ENCODE assay signal across 23 cellular contexts in the genomic region with DNA sequence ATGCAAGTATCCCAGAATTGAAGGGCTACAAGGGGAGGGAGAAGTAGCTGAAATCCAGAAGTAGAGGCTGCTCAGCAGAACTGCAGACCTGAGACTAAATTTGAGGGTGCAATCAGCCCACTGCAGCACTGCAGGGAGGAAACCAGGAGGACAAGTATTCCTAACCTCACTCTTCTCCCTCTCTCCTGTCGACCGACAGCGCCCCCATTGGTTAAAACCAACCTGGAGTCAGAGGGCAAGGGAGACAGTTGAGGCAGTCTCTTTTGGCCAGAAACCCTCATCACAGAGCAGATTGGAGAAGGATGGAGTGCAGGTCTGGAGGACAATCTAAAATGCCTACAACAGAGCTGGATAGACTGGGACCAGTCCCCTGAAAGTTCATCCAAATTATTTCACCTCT.
"Had no signal": no experiment of that assay in that cellular context is flagged by ENCODE, and none has a peak within 500 bp of the region (broad histone marks: within the 10 kb centered on the region; RNA-seq: fewer than 3 reads in every experiment).

No MANE protein-coding gene starts in this region.

- H3K4me2 ChIP-seq: KMS-11 had no signal

- H3K27ac Mint-ChIP-seq: IgD-negative memory B cell had no signal

- DNase-seq: Kasumi-1, MM.1S, NCI-H1092 treated with DMSO at 0.1 percent for 48 hours, NCI-H1436, NCI-H187, NCI-H2029, NCI-H2081 treated with DMSO at 0.1 percent for 48 hours, NCI-H2171, NCI-H226, NCI-H446, NCI-H510A, NCI-H524 treated with DMSO at 0.1 percent for 48 hours, NCI-H69, NCI-H774, PC-3, SHP77 had no signal

- H3K36me3 Mint-ChIP-seq: IgD-negative memory B cell had no signal

- H3K4me3 ChIP-seq: K562 had no signal

- H3K4me1 Mint-ChIP-seq: IgD-negative memory B cell had no signal

- H3K4me3 Mint-ChIP-seq: IgD-negative memory B cell had no signal

- ATAC-seq: K562, Panc1, PC-3, SK-N-SH treated with all-trans-retinoic acid at 6 μM for 48 hours had no signal

- H3K9ac ChIP-seq: KMS-11 had no signal

- H3K27ac ChIP-seq: HL-60, KMS-11, RWPE1 had no signal

- H3K27me3 Mint-ChIP-seq: IgD-negative memory B cell had no signal
